1 cellular context compared by ENCODE assay signal in the genomic region with DNA sequence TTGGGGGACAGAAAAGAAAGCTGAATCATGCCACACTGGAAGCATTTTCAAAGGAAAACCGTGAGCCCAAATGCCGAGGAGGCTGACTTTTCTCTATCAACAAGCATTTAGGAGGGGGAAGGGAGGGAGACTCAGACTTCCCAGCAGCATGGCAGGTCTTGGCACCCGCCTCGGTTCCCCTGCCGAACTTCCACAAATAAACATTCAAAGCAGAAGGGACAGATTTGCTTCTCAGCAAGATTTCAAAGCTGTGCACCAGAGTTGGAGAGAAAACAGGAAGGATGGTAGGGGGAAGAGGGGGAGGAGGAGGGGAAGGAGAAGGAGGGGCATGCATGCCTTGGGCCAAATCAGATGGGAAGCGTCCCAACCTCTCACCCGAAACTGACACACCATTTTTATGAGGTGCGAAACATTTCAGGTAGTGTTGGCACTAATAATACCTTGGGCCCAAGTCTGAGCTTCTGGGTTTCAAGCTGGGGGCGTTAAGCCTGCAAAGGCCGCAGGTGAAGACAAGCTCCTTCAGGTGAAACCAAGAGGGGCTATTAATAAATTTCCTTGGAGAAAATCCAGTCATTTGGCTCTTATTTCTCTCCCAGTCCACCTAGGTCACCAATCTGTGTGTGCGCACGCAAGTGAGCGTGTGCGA.
TF ChIP-seq lines count a peak whose summit lies in the region.

No MANE protein-coding gene starts in this region.

TF ChIP-seq in H1, 55 proteins besides CTCF, POLR2A, EP300 and RAD21:
- TF ChIP-seq POLR2AphosphoS5 (IDR thresholded peaks at IDR 0.05; ENCODE audit: low read depth, low read length) (no peak), NRF1 (IDR thresholded peaks at IDR 0.05; ENCODE audit: low read depth, low read length) (no peak), ASH2L (IDR thresholded peaks at IDR 0.05; ENCODE audit: low read length) (no peak), SUZ12 (IDR thresholded peaks at IDR 0.05; ENCODE audit: low read length) (no peak), PHF8 (conservative IDR thresholded peaks at IDR 0.05; ENCODE audit: low read depth, low read length) (no peak), TAF1 (IDR thresholded peaks at IDR 0.05; ENCODE audit: low read depth, low read length) (no peak)
